Comparison of ENCODE assay signal across 12 cellular contexts in the genomic region with DNA sequence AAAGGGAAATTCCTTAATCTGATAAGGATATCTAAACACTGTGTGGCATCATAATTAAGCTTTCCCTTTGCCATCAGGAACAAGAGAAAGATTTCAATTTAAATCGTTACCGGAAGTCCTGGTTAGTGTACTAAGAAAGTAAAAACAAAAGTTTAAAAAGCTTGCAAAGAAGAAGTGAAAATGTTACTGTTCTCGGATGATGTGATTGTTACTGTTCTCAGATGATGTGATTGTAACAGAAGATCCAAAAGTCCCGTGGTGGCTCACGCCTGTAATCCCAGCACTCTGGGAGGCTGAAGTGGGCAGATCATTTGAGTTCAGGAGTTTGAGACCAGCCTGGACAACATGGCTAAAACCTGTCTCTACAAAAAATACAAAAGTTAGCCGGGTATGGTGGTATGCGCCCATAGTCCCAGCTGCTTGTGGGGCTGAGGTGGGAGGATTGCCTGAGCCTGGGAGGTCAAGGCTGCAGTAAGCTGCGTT.
DNase-seq lines count a peak whose midpoint lies in the region; ATAC-seq, FAIRE-seq and TF ChIP-seq lines count a peak whose summit lies in the region.
"Had no signal": no experiment of that assay in that cellular context is flagged by ENCODE, and none has a peak within 500 bp of the region (broad histone marks: within the 10 kb centered on the region; RNA-seq: fewer than 3 reads in every experiment).

No MANE protein-coding gene starts in this region.

- H3K36me3 Mint-ChIP-seq in T-helper 2 cell treated with Interferon-gamma antibody and Interleukin-4, amounts not matched to agents 5 μg/mL and 100 μg/mL, for 36 hours (ENCODE audit: low read depth), result peaks cover 5% of the 10 kb centered on the region

- H3K36me3 ChIP-seq in DOHH2 (ENCODE audit: control insufficient read depth, low read length) (no peaks in the 10 kb centered on the region), HAP-1 (replicated peaks) (no peaks in the 10 kb centered on the region), kidney (ENCODE audit: control insufficient read depth in 1 of 2, insufficient read depth in 2 of 2, low read length in 2 of 2) (no peaks in the 10 kb centered on the region)
- no peaks in the 10 kb centered on the region for H3K36me3 ChIP-seq in effector memory CD4-positive, alpha-beta T cell (ENCODE audit: control insufficient read depth, insufficient read depth, low read length)

- in situ Hi-C loops in HAP-1 (cut with MboI; ENCODE audit: low sequenced_read_pairs), result no loop called here

- intact Hi-C loops in kidney (cut with DNase I), result no loop called here

- H3K27ac ChIP-seq in DOHH2 (ENCODE audit: low read depth, low read length) (peak overlapping the region; percentile 34), kidney (ENCODE audit: low read depth in 2 of 2, low read length in 2 of 2) (no peak overlapping the region)
- H3K27ac ChIP-seq in effector memory CD4-positive, alpha-beta T cell (ENCODE audit: insufficient read depth, low read length, poor library complexity, severe bottlenecking), result no peak overlapping the region

- peaks cover 25% of the 10 kb centered on the region for H3K4me1 ChIP-seq in DOHH2 (ENCODE audit: control insufficient read depth, low read length)
- peaks cover 4% of the 10 kb centered on the region; the same call in 1 of the 2 replicates for H3K4me1 ChIP-seq in HAP-1
- no peaks in the 10 kb centered on the region for H3K4me1 ChIP-seq in effector memory CD4-positive, alpha-beta T cell (ENCODE audit: control insufficient read depth, insufficient read depth, low read length, poor library complexity, severe bottlenecking)
- no peaks in the 10 kb centered on the region for H3K4me1 ChIP-seq in kidney (ENCODE audit: control insufficient read depth in 1 of 2, insufficient read depth in 1 of 2, low read depth in 1 of 2, low read length in 2 of 2)

- H4K20me1 ChIP-seq in DOHH2 (ENCODE audit: control insufficient read depth, insufficient read depth, low read depth, low read length), result no peaks in the 10 kb centered on the region

- H3K9me3 Mint-ChIP-seq in T-helper 2 cell treated with Interferon-gamma antibody and Interleukin-4, amounts not matched to agents 5 μg/mL and 100 μg/mL, for 36 hours, result peaks cover 16% of the 10 kb centered on the region

- H3K4me3 Mint-ChIP-seq in T-helper 2 cell treated with Interferon-gamma antibody and Interleukin-4, amounts not matched to agents 5 μg/mL and 100 μg/mL, for 36 hours, result no peak overlapping the region
- H3K4me3 Mint-ChIP-seq: activated T-helper 1 cell treated with anti-CD3 and anti-CD28 coated beads, Interleukin-12 subunit alpha, Interleukin-12 subunit beta, Interleukin-2, Interleukin-4 antibody, amounts not matched to agents 30 ng/mL and 10 ng/mL and 1 ng/mL, durations not matched to agents 14 hours and 24 hours and 36 hours had no signal

- H3K4me3 ChIP-seq in DOHH2 (ENCODE audit: low read length) (peak overlapping the region; percentile 48), HAP-1 (no peak overlapping the region), kidney (ENCODE audit: low read length in 2 of 2) (no peak overlapping the region)
- H3K4me3 ChIP-seq in effector memory CD4-positive, alpha-beta T cell (ENCODE audit: insufficient read depth, low read depth, low read length, poor library complexity, severe bottlenecking), result no peak overlapping the region

- DNase-seq in GM19239 (ENCODE audit: insufficient read length, low spot score), result no peak
- no peak for DNase-seq in T-helper 2 cell treated with Interferon-gamma antibody and Interleukin-4, amounts not matched to agents 5 μg/mL and 100 μg/mL, for 36 hours (ENCODE audit: low spot score)
- no peak for DNase-seq in HAP-1 (ENCODE audit: low spot score in 2 of 2)
- no peak for DNase-seq in effector memory CD4-positive, alpha-beta T cell
- DNase-seq in kidney, result no peak
- DNase-seq: stimulated activated CD4-positive, alpha-beta T cell treated with anti-CD3 and anti-CD28 coated beads, Interleukin-4, amount 100 ng/mL, for 24 hours; T1000 had no signal

- H3K27me3 Mint-ChIP-seq in T-helper 2 cell treated with Interferon-gamma antibody and Interleukin-4, amounts not matched to agents 5 μg/mL and 100 μg/mL, for 36 hours (ENCODE audit: low read depth), result peaks cover 7% of the 10 kb centered on the region

- H3K79me2 ChIP-seq in DOHH2 (ENCODE audit: control insufficient read depth, low read length), result no peaks in the 10 kb centered on the region

- no peak overlapping the region for H3K9ac ChIP-seq in kidney (ENCODE audit: low read length in 2 of 2)

- no peaks in the 10 kb centered on the region for H3K27me3 ChIP-seq in DOHH2 (ENCODE audit: control insufficient read depth, low read length)
- H3K27me3 ChIP-seq in HAP-1 (ENCODE audit: low read depth), result no peaks in the 10 kb centered on the region
- H3K27me3 ChIP-seq in effector memory CD4-positive, alpha-beta T cell (replicated peaks; ENCODE audit: control insufficient read depth, insufficient read depth, low read length, poor library complexity, severe bottlenecking), result no peaks in the 10 kb centered on the region

- TF ChIP-seq CTCF in DOHH2 (IDR thresholded peaks at IDR 0.05; ENCODE audit: low read depth, low read length, poor library complexity, severe bottlenecking) (no peak), kidney (IDR thresholded peaks at IDR 0.05; ENCODE audit: borderline replicate concordance, extremely low read depth, insufficient read depth) (no peak)

- H3K9me3 ChIP-seq in DOHH2 (ENCODE audit: control insufficient read depth, insufficient read depth, low read length), result peaks cover 17% of the 10 kb centered on the region; the same call in 1 of the 2 replicates
- peaks cover 2% of the 10 kb centered on the region; the same call in 1 of the 2 replicates for H3K9me3 ChIP-seq in HAP-1
- H3K9me3 ChIP-seq in effector memory CD4-positive, alpha-beta T cell (ENCODE audit: control insufficient read depth, low read length), result no peaks in the 10 kb centered on the region
- H3K9me3 ChIP-seq in kidney (ENCODE audit: control insufficient read depth in 1 of 2, low read length in 2 of 2), result no peaks in the 10 kb centered on the region

- H3K9me2 ChIP-seq in DOHH2 (replicated peaks; ENCODE audit: control insufficient read depth, low read length), result no peaks in the 10 kb centered on the region

- H3K4me1 Mint-ChIP-seq in T-helper 2 cell treated with Interferon-gamma antibody and Interleukin-4, amounts not matched to agents 5 μg/mL and 100 μg/mL, for 36 hours (ENCODE audit: low read depth), result peaks cover 4% of the 10 kb centered on the region

- peaks cover 16% of the 10 kb centered on the region for H3F3A ChIP-seq in DOHH2 (ENCODE audit: control insufficient read depth, insufficient read depth)

- H3K27ac Mint-ChIP-seq in T-helper 2 cell treated with Interferon-gamma antibody and Interleukin-4, amounts not matched to agents 5 μg/mL and 100 μg/mL, for 36 hours, result peak overlapping the region; percentile 26
- H3K27ac Mint-ChIP-seq: activated T-helper 1 cell treated with anti-CD3 and anti-CD28 coated beads, Interleukin-12 subunit alpha, Interleukin-12 subunit beta, Interleukin-2, Interleukin-4 antibody, amounts not matched to agents 30 ng/mL and 10 ng/mL and 1 ng/mL, durations not matched to agents 14 hours and 24 hours and 36 hours had no signal

- peak; percentile 60 for ATAC-seq in HG02981 (IDR thresholded peaks at IDR 0.05; ENCODE audit: unreplicated experiment)
- no peak for ATAC-seq in HG02642 (IDR thresholded peaks at IDR 0.05; ENCODE audit: poor library complexity, unreplicated experiment)

- peak; percentile 93 for FAIRE-seq in GM19239 (lab: Jason Lieb, UNC)
- no peak for FAIRE-seq in kidney (lab: Jason Lieb, UNC)
- FAIRE-seq: D721Med had no signal

- H3K4me2 ChIP-seq in DOHH2 (ENCODE audit: low read length), result peak overlapping the region; percentile 70
